In the genomic region with DNA sequence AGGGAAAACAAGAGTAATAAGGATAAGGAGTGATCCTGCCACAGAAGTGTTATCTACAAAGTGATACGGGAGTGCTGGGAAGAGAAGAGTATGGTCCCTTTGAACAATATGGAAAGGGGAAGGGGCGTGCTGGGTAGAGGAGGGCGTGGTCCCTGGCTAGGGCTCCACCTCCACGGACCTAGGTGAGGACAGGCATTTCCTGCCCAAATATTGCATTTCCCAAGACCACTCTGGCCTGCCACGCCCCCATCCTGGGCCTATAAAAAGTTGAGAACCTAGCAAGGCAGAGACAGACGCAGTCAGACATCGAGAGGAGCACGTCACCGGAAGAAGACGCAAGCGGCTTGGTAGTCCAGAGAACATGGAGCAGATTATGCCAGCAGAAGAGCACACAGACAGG, we compare ENCODE assay signal across 21 cellular contexts. TPM values are rescaled to one million over a fixed set of nuclear protein-coding genes. Genes with fewer than 3 reads are reported as not detected.
"Had no signal": no experiment of that assay in that cellular context is flagged by ENCODE, and none has a peak within 500 bp of the region (broad histone marks: within the 10 kb centered on the region; RNA-seq: fewer than 3 reads in every experiment).

No MANE protein-coding gene starts in this region.

- H3K27me3 ChIP-seq: hepatocyte, thyroid gland, upper lobe of left lung, vagina had no signal

- H3K9me3 ChIP-seq: psoas muscle, thyroid gland, upper lobe of left lung, vagina had no signal

- H3K4me2 ChIP-seq: hepatocyte had no signal

- H3K36me3 ChIP-seq: thyroid gland, upper lobe of left lung, vagina had no signal

- H3K4me3 Mint-ChIP-seq: naive B cell, nephron had no signal

- ATAC-seq: left colon, left ventricle myocardium superior, psoas muscle had no signal

- H2AFZ ChIP-seq: hepatocyte had no signal

- H3K27ac ChIP-seq: hepatocyte, psoas muscle, thyroid gland, upper lobe of left lung, vagina had no signal

- FAIRE-seq: colon, small intestine had no signal

- H3K4me3 ChIP-seq: hepatocyte, lung, psoas muscle, thyroid gland, upper lobe of left lung, vagina had no signal

- H3K79me2 ChIP-seq: hepatocyte had no signal

- H3K4me1 Mint-ChIP-seq: naive B cell had no signal

- DNase-seq: dermis blood vessel endothelial cell; effector CD4-positive, alpha-beta T cell; foreskin melanocyte; left colon; left ventricle myocardium superior; mesenchymal stem cell; naive B cell; psoas muscle; small intestine; stimulated activated CD4-positive, alpha-beta T cell treated with anti-CD3 and anti-CD28 coated beads, Interleukin-2, amount 100 ng/mL, for 48 hours; stimulated activated naive CD4-positive, alpha-beta T cell treated with Interleukin-2 at 50 U/mL for 16 hours; thyroid gland; upper lobe of left lung had no signal

RNA-seq across cellular contexts. Expression of a gene that starts 41.3 kb away (rescaled TPM):
- total RNA-seq: dermis blood vessel endothelial cell, hepatocyte, kidney epithelial cell, left colon, left ventricle myocardium superior, omental fat pad, psoas muscle, thyroid gland, vagina had no signal
- polyA plus RNA-seq: esophagus, hepatocyte, small intestine had no signal
